ENCODE assay signal across 19 cellular contexts in genomic region chr4:1691737-1692373, GRCh38. TPM values are rescaled to one million over a fixed set of nuclear protein-coding genes. Genes with fewer than 3 reads are reported as not detected.
DNase-seq lines count a peak whose midpoint lies in the region; ATAC-seq, FAIRE-seq and TF ChIP-seq lines count a peak whose summit lies in the region.
"Had no signal": no experiment of that assay in that cellular context is flagged by ENCODE, and none has a peak within 500 bp of the region (broad histone marks: within the 10 kb centered on the region; RNA-seq: fewer than 3 reads in every experiment).

No MANE protein-coding gene starts in this region.

- no peaks in the 10 kb centered on the region for H3K27me3 ChIP-seq in GM12878 (replicated peaks in 1 of 2; ENCODE audit: control insufficient read depth in 2 of 2, insufficient read depth in 2 of 2, low read length in 1 of 2)
- H3K27me3 ChIP-seq in neuronal stem cell (ENCODE audit: control insufficient read depth in 3 of 3, insufficient read depth in 3 of 3, low read depth in 1 of 3, low read length in 3 of 3), result no peaks in the 10 kb centered on the region
- H3K27me3 ChIP-seq: BLaER1, MG63 had no signal

- RAD21 ChIA-PET in GM12878 (lab: Charles Lee; ENCODE audit: unreplicated experiment), result interaction anchor here (1.1 to 4.1 kb wide), 4 partner anchors 11 to 318 kb away, joined by 3 to 77 read pairs (median 4); no protein-coding TSS in a partner anchor

- no peaks in the 10 kb centered on the region for H4K20me1 ChIP-seq in GM12878 (ENCODE audit: control insufficient read depth, insufficient read depth)

- TF ChIP-seq CTCF in GM12878 (IDR thresholded peaks at IDR 0.05 in 2 of 3, conservative IDR thresholded peaks at IDR 0.05 in 1 of 3; ENCODE audit: control insufficient read depth in 2 of 3, extremely low read depth in 1 of 3, insufficient read depth in 1 of 3, low read depth in 3 of 3, low read length in 3 of 3), result no peak
- TF ChIP-seq CTCF in progenitor cell of endocrine pancreas (IDR thresholded peaks at IDR 0.05; ENCODE audit: unreplicated experiment), result no peak

- POLR2A ChIA-PET in GM12878 (lab: Charles Lee), result interaction anchor here (0.6 to 1.3 kb wide), 2 partner anchors 16 to 21 kb away, joined by 4 to 5 read pairs; partner anchors contain the start of gene SLBP

- no peak overlapping the region for H3K18ac ChIP-seq in neuronal stem cell (ENCODE audit: low read length)

- H3K79me2 ChIP-seq in GM12878 (ENCODE audit: control insufficient read depth, insufficient read depth, low read length), result no peaks in the 10 kb centered on the region

- H3K9me3 ChIP-seq in GM12878 (replicated peaks; ENCODE audit: control insufficient read depth, insufficient read depth, low read length), result no peaks in the 10 kb centered on the region
- no peaks in the 10 kb centered on the region for H3K9me3 ChIP-seq in neuronal stem cell (replicated peaks in 1 of 2; ENCODE audit: control insufficient read depth in 2 of 2, insufficient read depth in 1 of 2, low read depth in 1 of 2, low read length in 2 of 2)
- H3K9me3 ChIP-seq: BLaER1, MG63 had no signal

- no peak overlapping the region for H3K4ac ChIP-seq in neuronal stem cell (ENCODE audit: low read length)

- over 99% methylated on average over 9 of the region's 9 CpGs for WGBS in GM12878 (ENCODE audit: insufficient coverage, insufficient replicate concordance, low lambda C conversion rate, missing lambda C conversion rate)
- WGBS in neuronal stem cell (ENCODE audit: extremely low coverage in 2 of 2, insufficient read length in 2 of 2, insufficient replicate concordance in 1 of 2), 2 donors, result no CpG with 5 or more reads among the region's 9 CpGs

- no peak overlapping the region for H3K23ac ChIP-seq in neuronal stem cell (ENCODE audit: low read depth, low read length, poor library complexity)

- H3K9me3 Mint-ChIP-seq in progenitor cell of endocrine pancreas (ENCODE audit: low read depth), result no peaks in the 10 kb centered on the region
- H3K9me3 Mint-ChIP-seq: CD8-positive, alpha-beta T cell had no signal

- DNase-seq in GM12878 (ENCODE audit: low read depth, low spot score) (no peak), neuronal stem cell (ENCODE audit: low spot score) (no peak), progenitor cell of endocrine pancreas (ENCODE audit: low spot score, unreplicated experiment) (no peak)
- no peak for DNase-seq in activated CD4-positive, alpha-beta T cell treated with anti-CD3 and anti-CD28 coated beads for 48 hours
- DNase-seq: Calu3; CD8-positive, alpha-beta T cell; GF-D8; GM23248; HCEC 1CT; MG63; NCI-H1048; NCI-H1436; NCI-H1930; NCI-H226; NCI-H524; PC-3; RPMI8226; SIG-M5 had no signal

- FAIRE-seq in GM12878 (lab: Jason Lieb, UNC), result no peak

- no peak overlapping the region for H3K27ac ChIP-seq in GM12878 (ENCODE audit: control insufficient read depth, insufficient read depth)
- H3K27ac ChIP-seq in neuronal stem cell (replicated peaks; ENCODE audit: low read length), result no peak overlapping the region
- H3K27ac ChIP-seq: BLaER1, GM23248 had no signal

- no peaks in the 10 kb centered on the region for H3K27me3 Mint-ChIP-seq in progenitor cell of endocrine pancreas

- no peak for ATAC-seq in GM12878
- ATAC-seq: CD8-positive, alpha-beta T cell; PC-3 had no signal

- H3K4me3 Mint-ChIP-seq in progenitor cell of endocrine pancreas (ENCODE audit: low read depth), result no peak overlapping the region
- H3K4me3 Mint-ChIP-seq: CD8-positive, alpha-beta T cell had no signal

- SMC1A ChIA-PET in GM12878 (lab: Charles Lee; ENCODE audit: uncharacterized antibody, unreplicated experiment), result interaction anchor here (0.6 to 8.0 kb wide), 3 partner anchors 11 to 31 kb away, joined by 3 to 132 read pairs (median 34); partner anchors contain the start of genes TACC3 and TMEM129

- H2BK120ac ChIP-seq in neuronal stem cell (ENCODE audit: low read depth, low read length), result no peak overlapping the region

- H2BK15ac ChIP-seq in neuronal stem cell (ENCODE audit: low read length), result no peak overlapping the region

- no peak overlapping the region for H4K8ac ChIP-seq in neuronal stem cell (ENCODE audit: low read depth, low read length)

- TF ChIP-seq POLR2A in GM12878 (IDR thresholded peaks at IDR 0.05; ENCODE audit: low read depth, low read length), result peak; percentile 49

- H2AK5ac ChIP-seq in neuronal stem cell (ENCODE audit: low read depth, low read length), result no peak overlapping the region

- no peak overlapping the region for H2BK12ac ChIP-seq in neuronal stem cell (ENCODE audit: low read length)

- H3K4me2 ChIP-seq in GM12878 (ENCODE audit: control insufficient read depth, insufficient read depth), result no peak overlapping the region
- no peak overlapping the region for H3K4me2 ChIP-seq in neuronal stem cell (ENCODE audit: insufficient read depth, low read length, poor library complexity, severe bottlenecking)
- H3K4me2 ChIP-seq: BLaER1 had no signal

- in situ Hi-C loops in GM12878 (cut with MboI), result loop anchor here (5.0 kb wide), 1 partner anchor 35 kb away; no protein-coding TSS in a partner anchor

- CTCF ChIA-PET in GM12878 (lab: Yijun Ruan, JAX), result interaction anchor here (0.7 to 8.3 kb wide), 4 partner anchors 16 to 181 kb away, joined by 3 to 317 read pairs (median 132); partner anchors contain the start of genes SLBP, TACC3 and TMEM129

- no TSS peak for BruUV-seq in GM12878 (replicated peaks; lab: Mats Ljungman, UMichigan)

- TF ChIP-seq EP300 in GM12878 (IDR thresholded peaks at IDR 0.05; ENCODE audit: borderline replicate concordance in 1 of 2, control insufficient read depth in 1 of 2, low read depth in 2 of 2, low read length in 2 of 2), result no peak

- H3K4me1 ChIP-seq in GM12878 (ENCODE audit: control insufficient read depth, insufficient read depth, low read length), result no peaks in the 10 kb centered on the region
- H3K4me1 ChIP-seq in neuronal stem cell (ENCODE audit: control insufficient read depth in 2 of 2, insufficient read depth in 1 of 2, low read depth in 1 of 2, low read length in 2 of 2), result no peaks in the 10 kb centered on the region

- intact Hi-C loops in GM12878 (cut with micrococcal nuclease; ENCODE audit: unreplicated experiment), result no loop called here

- H3K14ac ChIP-seq in neuronal stem cell (ENCODE audit: low read length), result no peak overlapping the region

- H3K9ac ChIP-seq in GM12878 (ENCODE audit: control insufficient read depth, insufficient read depth, low read length), result no peak overlapping the region
- H3K9ac ChIP-seq in neuronal stem cell (ENCODE audit: low read depth, low read length, poor library complexity), result peak overlapping the region; percentile 30
- H3K9ac ChIP-seq: BLaER1, GM23248 had no signal

- no peak overlapping the region for H3K27ac Mint-ChIP-seq in progenitor cell of endocrine pancreas
- H3K27ac Mint-ChIP-seq: CD8-positive, alpha-beta T cell had no signal

- H3K79me1 ChIP-seq in neuronal stem cell (ENCODE audit: low read depth, low read length), result no peaks in the 10 kb centered on the region

- peaks cover 24% of the 10 kb centered on the region for H3K36me3 Mint-ChIP-seq in progenitor cell of endocrine pancreas (ENCODE audit: insufficient read depth)

- H2AFZ ChIP-seq in GM12878 (ENCODE audit: control insufficient read depth, low read depth, low read length), result no peak overlapping the region
- H2AFZ ChIP-seq in neuronal stem cell (ENCODE audit: low read length), result no peak overlapping the region
- H2AFZ ChIP-seq: GM23248 had no signal

- no peak overlapping the region for H2BK5ac ChIP-seq in neuronal stem cell (ENCODE audit: low read length)

- H4K91ac ChIP-seq in neuronal stem cell (ENCODE audit: low read depth, low read length, poor library complexity), result no peak overlapping the region

- TF ChIP-seq RAD21 in GM12878 (IDR thresholded peaks at IDR 0.05; ENCODE audit: insufficient read depth, low read depth, low read length), result no peak

- H3K36me3 ChIP-seq in GM12878 (ENCODE audit: control insufficient read depth in 2 of 2, insufficient read depth in 2 of 2, low read length in 1 of 2), result peaks cover 28 to 34% of the 10 kb centered on the region in 2 experiments
- H3K36me3 ChIP-seq in neuronal stem cell (replicated peaks in 1 of 2; ENCODE audit: control insufficient read depth in 2 of 2, insufficient read depth in 2 of 2, low read length in 2 of 2), result peaks cover 39 to 67% of the 10 kb centered on the region in 2 donors

- H3K4me3 ChIP-seq in GM12878, result no peak overlapping the region
- no peak overlapping the region for H3K4me3 ChIP-seq in neuronal stem cell (ENCODE audit: low read length in 2 of 2)
- H3K4me3 ChIP-seq: BLaER1, GM23248, MG63 had no signal

- no peaks in the 10 kb centered on the region for H3K4me1 Mint-ChIP-seq in progenitor cell of endocrine pancreas (ENCODE audit: low read depth)

RNA-seq across cellular contexts. Expression of gene FAM53A, which starts 7.7 kb away (rescaled TPM):
- total RNA-seq in GM12878 (2013; cell fraction: nucleolus; rRNA removed), result 1.7 and 1.9 TPM in 2 replicates
- total RNA-seq in GM12878 (2014; rRNA removed), result 0.40 and 1.4 TPM in 2 replicates
- 0.32 and 0.40 TPM in 2 replicates for total RNA-seq in GM12878 (2014; rRNA removed; fragmentation: Illumina TruSeq; extraction: Trizol)
- 0.77 and 0.87 TPM in 2 replicates for total RNA-seq in GM12878 (2021)
- not detected for polyA plus RNA-seq in GM12878 (2011; ENCODE audit: low read depth)
- 0.30 and 0.37 TPM in 2 replicates for polyA plus RNA-seq in GM12878 (2011; rRNA removed)
- polyA plus RNA-seq in GM12878 (2011; cell fraction: cytosol; rRNA removed), result 0.54 and 0.64 TPM in 2 replicates
- 0.88 and 1.4 TPM in 2 replicates for polyA plus RNA-seq in GM12878 (2011; cell fraction: nucleus; rRNA removed)
- polyA plus RNA-seq in GM12878 (2012), result 0.66 and 1.7 TPM in 2 replicates
- 0.09 TPM in 1 of 2 replicates, not detected in the other for polyA plus RNA-seq in GM12878 (2014; fragmentation: Illumina TruSeq; extraction: Trizol)
- polyA plus RNA-seq in GM12878 (2014; fragmentation: Nextera tagmentation; extraction: Ambion mirVana), result under 1 TPM in 1 of 2 experiments, not detected in 1; 0.02 TPM
- 0.44 and 1.3 TPM in 2 replicates for polyA plus RNA-seq in GM12878 (2014; rRNA removed)
- polyA plus RNA-seq in GM12878 (2016; fragmentation: Nextera tagmentation; extraction: Ambion mirVana), result under 1 TPM in 1 of 2 experiments, not detected in 1; 0.32 TPM
- polyA minus RNA-seq in GM12878 (2011; rRNA and poly(A)+ RNA removed), result 0.44 and 0.77 TPM in 2 replicates
- not detected in 2 replicates for polyA minus RNA-seq in GM12878 (2011; cell fraction: cytosol; rRNA and poly(A)+ RNA removed)
- polyA minus RNA-seq in GM12878 (2011; cell fraction: nucleus; rRNA and poly(A)+ RNA removed), result 0.60 and 0.86 TPM in 2 replicates
- polyA plus RNA-seq in neuronal stem cell (2013, experiment 1 of 2), result 2.0 TPM
- polyA plus RNA-seq in neuronal stem cell (2013, experiment 2 of 2), result 1.3 TPM
- 2.4 and 3.0 TPM in 2 replicates for total RNA-seq in progenitor cell of endocrine pancreas

RNA-seq across cellular contexts. Expression of gene SLBP, which starts 20.3 kb away (rescaled TPM):
- total RNA-seq in GM12878 (2013; cell fraction: nucleolus; rRNA removed), result 19.4 and 19.5 TPM in 2 replicates
- total RNA-seq in GM12878 (2014; rRNA removed) (185 and 205 TPM in 2 replicates), GM12878 (2014; rRNA removed; fragmentation: Illumina TruSeq; extraction: Trizol) (138 and 147 TPM in 2 replicates), GM12878 (2021) (111 and 114 TPM in 2 replicates), progenitor cell of endocrine pancreas (54.3 and 56.5 TPM in 2 replicates)
- 68.6 TPM for polyA plus RNA-seq in GM12878 (2011; ENCODE audit: low read depth)
- polyA plus RNA-seq in GM12878 (2011; rRNA removed) (168 and 247 TPM in 2 replicates), GM12878 (2014; fragmentation: Illumina TruSeq; extraction: Trizol) (206 and 227 TPM in 2 replicates), GM12878 (2014; fragmentation: Nextera tagmentation; extraction: Ambion mirVana) (100 to 1,000 TPM in 1 of 2 experiments, 10 to 100 TPM in 1; 94.4 to 101 TPM), GM12878 (2014; rRNA removed) (142 and 148 TPM in 2 replicates), GM12878 (2016; fragmentation: Nextera tagmentation; extraction: Ambion mirVana) (100 to 1,000 TPM; 277 to 278 TPM)
- 91.0 and 98.4 TPM in 2 replicates for polyA plus RNA-seq in GM12878 (2011; cell fraction: cytosol; rRNA removed)
- 60.3 and 79.5 TPM in 2 replicates for polyA plus RNA-seq in GM12878 (2011; cell fraction: nucleus; rRNA removed)
- 69.3 and 70.1 TPM in 2 replicates for polyA plus RNA-seq in GM12878 (2012)
- 64.3 and 65.5 TPM in 2 replicates for polyA minus RNA-seq in GM12878 (2011; rRNA and poly(A)+ RNA removed)
- 42.9 and 43.9 TPM in 2 replicates for polyA minus RNA-seq in GM12878 (2011; cell fraction: cytosol; rRNA and poly(A)+ RNA removed)
- 13.2 and 26.1 TPM in 2 replicates for polyA minus RNA-seq in GM12878 (2011; cell fraction: nucleus; rRNA and poly(A)+ RNA removed)
- 44.6 TPM for polyA plus RNA-seq in neuronal stem cell (2013, experiment 1 of 2)
- polyA plus RNA-seq in neuronal stem cell (2013, experiment 2 of 2), result 44.5 TPM

RNA-seq across cellular contexts. Expression of gene TMEM129, which starts 29.3 kb away (rescaled TPM):
- 20.1 and 24.9 TPM in 2 replicates for total RNA-seq in GM12878 (2013; cell fraction: nucleolus; rRNA removed)
- total RNA-seq in GM12878 (2014; rRNA removed) (18.4 and 20.9 TPM in 2 replicates), GM12878 (2014; rRNA removed; fragmentation: Illumina TruSeq; extraction: Trizol) (7.7 and 9.0 TPM in 2 replicates), GM12878 (2021) (19.3 and 20.4 TPM in 2 replicates), progenitor cell of endocrine pancreas (29.9 and 30.0 TPM in 2 replicates)
- polyA plus RNA-seq in GM12878 (2011; ENCODE audit: low read depth), result 3.5 TPM
- polyA plus RNA-seq in GM12878 (2011; rRNA removed) (4.0 and 8.6 TPM in 2 replicates), GM12878 (2014; fragmentation: Illumina TruSeq; extraction: Trizol) (2.1 and 7.2 TPM in 2 replicates), GM12878 (2014; fragmentation: Nextera tagmentation; extraction: Ambion mirVana) (under 1 TPM; 0.19 to 0.46 TPM), GM12878 (2014; rRNA removed) (24.9 and 25.1 TPM in 2 replicates), GM12878 (2016; fragmentation: Nextera tagmentation; extraction: Ambion mirVana) (10 to 100 TPM; 17.3 to 23.2 TPM)
- polyA plus RNA-seq in GM12878 (2011; cell fraction: cytosol; rRNA removed), result 15.0 and 28.3 TPM in 2 replicates
- 37.7 and 44.3 TPM in 2 replicates for polyA plus RNA-seq in GM12878 (2011; cell fraction: nucleus; rRNA removed)
- polyA plus RNA-seq in GM12878 (2012), result 10.2 and 12.3 TPM in 2 replicates
- polyA minus RNA-seq in GM12878 (2011; rRNA and poly(A)+ RNA removed), result 6.2 and 15.6 TPM in 2 replicates
- polyA minus RNA-seq in GM12878 (2011; cell fraction: cytosol; rRNA and poly(A)+ RNA removed), result 6.4 and 6.9 TPM in 2 replicates
- polyA minus RNA-seq in GM12878 (2011; cell fraction: nucleus; rRNA and poly(A)+ RNA removed), result 7.4 and 9.1 TPM in 2 replicates
- 28.3 TPM for polyA plus RNA-seq in neuronal stem cell (2013, experiment 1 of 2)
- polyA plus RNA-seq in neuronal stem cell (2013, experiment 2 of 2), result 26.4 TPM

RNA-seq across cellular contexts. Expression of gene TACC3, which starts 29.5 kb away (rescaled TPM):
- total RNA-seq in GM12878 (2013; cell fraction: nucleolus; rRNA removed), result 45.6 and 47.9 TPM in 2 replicates
- total RNA-seq in GM12878 (2014; rRNA removed), result 48.1 and 66.7 TPM in 2 replicates
- 44.5 and 48.6 TPM in 2 replicates for total RNA-seq in GM12878 (2014; rRNA removed; fragmentation: Illumina TruSeq; extraction: Trizol)
- 120 and 121 TPM in 2 replicates for total RNA-seq in GM12878 (2021)
- polyA plus RNA-seq in GM12878 (2011; ENCODE audit: low read depth), result 26.4 TPM
- 29.0 and 39.7 TPM in 2 replicates for polyA plus RNA-seq in GM12878 (2011; rRNA removed)
- 48.5 and 50.4 TPM in 2 replicates for polyA plus RNA-seq in GM12878 (2011; cell fraction: cytosol; rRNA removed)
- 145 and 206 TPM in 2 replicates for polyA plus RNA-seq in GM12878 (2011; cell fraction: nucleus; rRNA removed)
- 58.5 and 64.0 TPM in 2 replicates for polyA plus RNA-seq in GM12878 (2012)
- 77.1 and 99.7 TPM in 2 replicates for polyA plus RNA-seq in GM12878 (2014; fragmentation: Illumina TruSeq; extraction: Trizol)
- polyA plus RNA-seq in GM12878 (2014; fragmentation: Nextera tagmentation; extraction: Ambion mirVana), result 1 to 10 TPM; 2.8 to 8.1 TPM
- 79.9 and 99.2 TPM in 2 replicates for polyA plus RNA-seq in GM12878 (2014; rRNA removed)
- polyA plus RNA-seq in GM12878 (2016; fragmentation: Nextera tagmentation; extraction: Ambion mirVana), result 100 to 1,000 TPM; 103 to 115 TPM
- 10.1 and 26.4 TPM in 2 replicates for polyA minus RNA-seq in GM12878 (2011; rRNA and poly(A)+ RNA removed)
- 17.0 and 25.1 TPM in 2 replicates for polyA minus RNA-seq in GM12878 (2011; cell fraction: cytosol; rRNA and poly(A)+ RNA removed)
- polyA minus RNA-seq in GM12878 (2011; cell fraction: nucleus; rRNA and poly(A)+ RNA removed), result 17.8 and 34.8 TPM in 2 replicates
- polyA plus RNA-seq in neuronal stem cell (2013, experiment 1 of 2), result 110 TPM
- 108 TPM for polyA plus RNA-seq in neuronal stem cell (2013, experiment 2 of 2)
- total RNA-seq in progenitor cell of endocrine pancreas, result 56.2 and 58.3 TPM in 2 replicates
